In genomic region chr2:68203587-68203986, GRCh38 we compare ENCODE assay signal across 9 cellular contexts. TPM values are rescaled to one million over a fixed set of nuclear protein-coding genes. Genes with fewer than 3 reads are reported as not detected.
A peak's percentile ranks its signal among the peaks of the same experiment; 100 is the strongest.
DNase-seq lines count a peak whose midpoint lies in the region; ATAC-seq lines count a peak whose summit lies in the region.
"Had no signal": no experiment of that assay in that cellular context is flagged by ENCODE, and none has a peak within 500 bp of the region (broad histone marks: within the 10 kb centered on the region; RNA-seq: fewer than 3 reads in every experiment).

No MANE protein-coding gene starts in this region.

- H3K4me3 Mint-ChIP-seq in immature natural killer cell, result peak overlapping the region; percentile 63 to 78 (median 67)

- H3K9me3 Mint-ChIP-seq in immature natural killer cell, result no peaks in the 10 kb centered on the region

- peak; percentile 94 for ATAC-seq in GM18858 (IDR thresholded peaks at IDR 0.05; ENCODE audit: unreplicated experiment)
- ATAC-seq in GM21529 (IDR thresholded peaks at IDR 0.05; ENCODE audit: unreplicated experiment), result peak; percentile 95
- ATAC-seq in HG03520 (IDR thresholded peaks at IDR 0.05; ENCODE audit: unreplicated experiment), result peak; percentile 93
- ATAC-seq: left lobe of liver had no signal

- H3K36me3 Mint-ChIP-seq in immature natural killer cell, result no peaks in the 10 kb centered on the region

- H3K27ac Mint-ChIP-seq in immature natural killer cell, result peak overlapping the region; percentile 79 to 93 (median 86)

- H3K4me1 Mint-ChIP-seq in immature natural killer cell, result peaks cover 74 to 96% of the 10 kb centered on the region in 2 donors

- H3K27me3 Mint-ChIP-seq in immature natural killer cell (ENCODE audit: low read depth in 3 of 3), result peaks cover 0 to 2% (median 0%) of the 10 kb centered on the region in 3 donors

- peak in 2 of 3 donors; percentile 7 to 13 for DNase-seq in immature natural killer cell
- no peak for DNase-seq in pons (ENCODE audit: low spot score)
- DNase-seq in stimulated activated CD4-positive, alpha-beta T cell treated with anti-CD3 and anti-CD28 coated beads, Interleukin-15, amount 100 ng/mL, for 24 hours, result no peak
- DNase-seq in HuH-7.5 (ENCODE audit: low spot score), result no peak
- no peak for DNase-seq in stimulated activated CD8-positive, alpha-beta memory T cell treated with anti-CD3 and anti-CD28 coated beads, Interleukin-4, amount 100 ng/mL, for 48 hours

RNA-seq across cellular contexts. Expression of gene PNO1, which starts 45.9 kb away (rescaled TPM):
- 10 to 100 TPM; 14.8 to 15.5 (median 14.8) TPM for polyA plus RNA-seq in immature natural killer cell

RNA-seq across cellular contexts. Expression of gene PPP3R1, which starts 48.7 kb away (rescaled TPM):
- polyA plus RNA-seq in immature natural killer cell, result 1 to 10 TPM; 7.1 to 7.4 (median 7.1) TPM

Comparison
In these comparisons a context has a peak if more than half of its experiments do, and no peak if none do; other contexts are left out.
1. DNase-seq: peak in immature natural killer cell (2 of 3); none in pons (single experiment), stimulated activated CD4-positive, alpha-beta T cell treated with anti-CD3 and anti-CD28 coated beads, Interleukin-15, amount 100 ng/mL, for 24 hours (single experiment), HuH-7.5 (single experiment) and stimulated activated CD8-positive, alpha-beta memory T cell treated with anti-CD3 and anti-CD28 coated beads, Interleukin-4, amount 100 ng/mL, for 48 hours (single experiment).
2. Peak in every context shown above with its lines, with median percentiles within 50 percentile points of each other: ATAC-seq.